12 cellular contexts compared by ENCODE assay signal in genomic region chr12:4997939-4998338, GRCh38. TPM values are rescaled to one million over a fixed set of nuclear protein-coding genes. Genes with fewer than 3 reads are reported as not detected.
A peak's percentile ranks its signal among the peaks of the same experiment; 100 is the strongest.
DNase-seq lines count a peak whose midpoint lies in the region; ATAC-seq, FAIRE-seq and TF ChIP-seq lines count a peak whose summit lies in the region.
"Had no signal": no experiment of that assay in that cellular context is flagged by ENCODE, and none has a peak within 500 bp of the region (broad histone marks: within the 10 kb centered on the region; RNA-seq: fewer than 3 reads in every experiment).

No MANE protein-coding gene starts in this region.

- POLR2A ChIA-PET in K562 (lab: Yijun Ruan, JAX) = interaction anchor here (0.6 kb wide), 1 partner anchor 134 kb away, joined by 3 read pairs; no protein-coding TSS in a partner anchor
- POLR2A ChIA-PET in activated CD8-positive, alpha-beta T cell treated with anti-CD3 and anti-CD28 coated beads for 36 hours (lab: Charles Lee) = no interaction called here

- no peaks in the 10 kb centered on the region for H4K20me1 ChIP-seq in K562 (replicated peaks; ENCODE audit: control insufficient read depth, insufficient read depth, low read length)

- intact Hi-C loops in K562 (cut with micrococcal nuclease) = no loop called here
- intact Hi-C loops in tibial artery (cut with DNase I; ENCODE audit: low total_unique reads) = no loop called here
- intact Hi-C loops in activated CD8-positive, alpha-beta T cell treated with anti-CD3 and anti-CD28 coated beads for 36 hours (cut with micrococcal nuclease) = no loop called here

- in situ Hi-C loops in K562 (cut with MboI) = no loop called here

- no peak for TF ChIP-seq POLR2A in K562 (conservative IDR thresholded peaks at IDR 0.05)

- H3K4me3 Mint-ChIP-seq in progenitor cell of endocrine pancreas (ENCODE audit: low read depth) = no peak overlapping the region
- H3K4me3 Mint-ChIP-seq in activated CD8-positive, alpha-beta T cell treated with anti-CD3 and anti-CD28 coated beads for 36 hours = no peak overlapping the region
- H3K4me3 Mint-ChIP-seq: activated naive CD8-positive, alpha-beta T cell treated with anti-CD3 and anti-CD28 coated beads, Interleukin-2, amount 50 U/mL, for 24 hours; memory B cell had no signal

- no peaks in the 10 kb centered on the region for H3K36me3 Mint-ChIP-seq in progenitor cell of endocrine pancreas (ENCODE audit: insufficient read depth)
- H3K36me3 Mint-ChIP-seq in activated CD8-positive, alpha-beta T cell treated with anti-CD3 and anti-CD28 coated beads for 36 hours (ENCODE audit: low read depth) = no peaks in the 10 kb centered on the region
- H3K36me3 Mint-ChIP-seq: memory B cell had no signal

- TF ChIP-seq RAD21 in K562 (CRISPR knock-in tag; conservative IDR thresholded peaks at IDR 0.05 in 1 of 2, IDR thresholded peaks at IDR 0.05 in 1 of 2) = no peak

- H3K4me2 ChIP-seq in K562 (ENCODE audit: insufficient read depth, low read length) = no peak overlapping the region

- no peaks in the 10 kb centered on the region for H3K79me2 ChIP-seq in K562 (ENCODE audit: control insufficient read depth, insufficient read depth, low read length)

- no TSS peak for BruUV-seq in K562 (replicated peaks; lab: Mats Ljungman, UMichigan)

- 0% methylated on average over 6 of the region's 7 CpGs for WGBS in K562 (ENCODE audit: insufficient coverage, low coverage, missing lambda C conversion rate)

- TF ChIP-seq CTCF in K562 (IDR thresholded peaks at IDR 0.05 in 2 of 3, conservative IDR thresholded peaks at IDR 0.05 in 1 of 3; ENCODE audit: insufficient read depth in 2 of 3, low read depth in 1 of 3, low read length in 3 of 3) (no peak), tibial artery (IDR thresholded peaks at IDR 0.05) (no peak), progenitor cell of endocrine pancreas (IDR thresholded peaks at IDR 0.05; ENCODE audit: unreplicated experiment) (no peak)
- no peak for TF ChIP-seq CTCF in activated CD8-positive, alpha-beta T cell treated with anti-CD3 and anti-CD28 coated beads for 36 hours (IDR thresholded peaks at IDR 0.05)

- H3K27me3 ChIP-seq in K562 (ENCODE audit: control insufficient read depth in 2 of 2, insufficient read depth in 2 of 2, low read length in 2 of 2) (no peaks in the 10 kb centered on the region), tibial artery (no peaks in the 10 kb centered on the region)

- H3K4me1 Mint-ChIP-seq in progenitor cell of endocrine pancreas (ENCODE audit: low read depth) = no peaks in the 10 kb centered on the region
- H3K4me1 Mint-ChIP-seq in activated CD8-positive, alpha-beta T cell treated with anti-CD3 and anti-CD28 coated beads for 36 hours (ENCODE audit: low read depth) = no peaks in the 10 kb centered on the region
- H3K4me1 Mint-ChIP-seq: activated naive CD8-positive, alpha-beta T cell treated with anti-CD3 and anti-CD28 coated beads, Interleukin-2, amount 50 U/mL, for 24 hours had no signal

- no peak overlapping the region for H3K9ac ChIP-seq in K562 (ENCODE audit: insufficient read depth in 1 of 2, low read depth in 2 of 2, low read length in 2 of 2)

- DNase-seq in NCI-H2107 treated with DMSO at 0.1 percent for 48 hours (lab: John Stamatoyannopoulos, UW; ENCODE audit: unreplicated experiment) = peak; percentile 39
- DNase-seq in NCI-H2107 (lab: John Stamatoyannopoulos, UW) = no peak
- peak in 1 of 4 experiments; percentile 7 for DNase-seq in K562 (ENCODE audit: extremely low read depth in 1 of 4, low spot score in 3 of 4)
- DNase-seq in hepatic stellate cell (ENCODE audit: low spot score) = peak; percentile 92
- peak; percentile 84 to 89 for DNase-seq in tibial artery
- DNase-seq in progenitor cell of endocrine pancreas (ENCODE audit: low spot score, unreplicated experiment) = no peak
- no peak for DNase-seq in activated CD8-positive, alpha-beta T cell treated with anti-CD3 and anti-CD28 coated beads for 36 hours
- DNase-seq: activated naive CD8-positive, alpha-beta T cell treated with anti-CD3 and anti-CD28 coated beads, Interleukin-2, amount 50 U/mL, for 24 hours; NCI-H1417 treated with DMSO at 0.1 percent for 48 hours; T-helper 2 cell had no signal

- ATAC-seq in K562 (no peak), GM21737 (IDR thresholded peaks at IDR 0.05; ENCODE audit: unreplicated experiment) (no peak)
- no peak for ATAC-seq in activated CD8-positive, alpha-beta T cell treated with anti-CD3 and anti-CD28 coated beads for 36 hours
- ATAC-seq: activated naive CD8-positive, alpha-beta T cell treated with anti-CD3 and anti-CD28 coated beads, Interleukin-2, amount 50 U/mL, for 24 hours had no signal

- H3K4me3 ChIP-seq in K562 = no peak overlapping the region
- peak overlapping the region in 1 of 2 donors; percentile 5 for H3K4me3 ChIP-seq in tibial artery

- H2AFZ ChIP-seq in K562 (ENCODE audit: low read depth, low read length) = no peak overlapping the region

- H3K4me1 ChIP-seq in K562 (replicated peaks in 1 of 2; ENCODE audit: control insufficient read depth in 2 of 2, insufficient read depth in 2 of 2, low read length in 2 of 2) (no peaks in the 10 kb centered on the region), tibial artery (peaks cover 0 to 14% (median 12%) of the 10 kb centered on the region in 4 donors)

- no peaks in the 10 kb centered on the region for H3K9me1 ChIP-seq in K562 (ENCODE audit: control insufficient read depth, insufficient read depth, low read length)

- H3K9me3 ChIP-seq in K562 (replicated peaks; ENCODE audit: control insufficient read depth, insufficient read depth, low read depth, low read length) (no peaks in the 10 kb centered on the region), tibial artery (no peaks in the 10 kb centered on the region)

- H3K27ac Mint-ChIP-seq in progenitor cell of endocrine pancreas = no peak overlapping the region
- H3K27ac Mint-ChIP-seq in activated CD8-positive, alpha-beta T cell treated with anti-CD3 and anti-CD28 coated beads for 36 hours = no peak overlapping the region
- H3K27ac Mint-ChIP-seq: activated naive CD8-positive, alpha-beta T cell treated with anti-CD3 and anti-CD28 coated beads, Interleukin-2, amount 50 U/mL, for 24 hours; memory B cell had no signal

- no peak for FAIRE-seq in K562 (lab: Jason Lieb, UNC)

- H3K27ac ChIP-seq in K562 (ENCODE audit: extremely low read depth, low read depth, low read length) = no peak overlapping the region
- peak overlapping the region; percentile 46 to 62 for H3K27ac ChIP-seq in tibial artery

- CTCF ChIA-PET in K562 (lab: Yijun Ruan, JAX; ENCODE audit: low intra/inter-chr PET ratio) = no interaction called here
- CTCF ChIA-PET in activated CD8-positive, alpha-beta T cell treated with anti-CD3 and anti-CD28 coated beads for 36 hours (lab: Charles Lee) = no interaction called here

- peaks cover 74% of the 10 kb centered on the region for H3K27me3 Mint-ChIP-seq in progenitor cell of endocrine pancreas
- peaks cover 4% of the 10 kb centered on the region for H3K27me3 Mint-ChIP-seq in activated CD8-positive, alpha-beta T cell treated with anti-CD3 and anti-CD28 coated beads for 36 hours

- no peaks in the 10 kb centered on the region for H3K9me3 Mint-ChIP-seq in progenitor cell of endocrine pancreas (ENCODE audit: low read depth)
- H3K9me3 Mint-ChIP-seq in activated CD8-positive, alpha-beta T cell treated with anti-CD3 and anti-CD28 coated beads for 36 hours = no peaks in the 10 kb centered on the region
- H3K9me3 Mint-ChIP-seq: activated naive CD8-positive, alpha-beta T cell treated with anti-CD3 and anti-CD28 coated beads, Interleukin-2, amount 50 U/mL, for 24 hours; memory B cell had no signal

- no peak for TF ChIP-seq EP300 in K562 (IDR thresholded peaks at IDR 0.05; ENCODE audit: low read length)

- no peaks in the 10 kb centered on the region for H3K36me3 ChIP-seq in K562 (ENCODE audit: control insufficient read depth, insufficient read depth, low read length)
- H3K36me3 ChIP-seq in tibial artery = no peaks in the 10 kb centered on the region

TF ChIP-seq in K562, 482 proteins besides CTCF, POLR2A, EP300 and RAD21 (continues in another document):
- TF ChIP-seq FOSL1 (tag; conservative IDR thresholded peaks at IDR 0.05) (peak; percentile 63), CREB3 (tag; conservative IDR thresholded peaks at IDR 0.05; ENCODE audit: low read depth) (no peak)
- TF ChIP-seq, protein P1, sequence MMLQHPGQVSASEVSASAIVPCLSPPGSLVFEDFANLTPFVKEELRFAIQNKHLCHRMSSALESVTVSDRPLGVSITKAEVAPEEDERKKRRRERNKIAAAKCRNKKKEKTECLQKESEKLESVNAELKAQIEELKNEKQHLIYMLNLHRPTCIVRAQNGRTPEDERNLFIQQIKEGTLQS (IDR thresholded peaks at IDR 0.05) = peak; percentile 64
- TF ChIP-seq, protein P1 (CRISPR knock-in tag; conservative IDR thresholded peaks at IDR 0.05) = no peak

RNA-seq across cellular contexts. Expression of gene KCNA5, which starts 45.7 kb away (rescaled TPM):
- total RNA-seq in K562 (2011; cell fraction: chromatin; rRNA removed; ENCODE audit: low replicate concordance) = not detected in 2 replicates
- total RNA-seq in K562 (2011; cell fraction: nucleolus; rRNA removed) = not detected in 2 replicates
- not detected in 2 replicates for total RNA-seq in K562 (2011; cell fraction: nucleoplasm; rRNA removed)
- total RNA-seq in K562 (2014; rRNA removed) = not detected in 2 replicates
- total RNA-seq in K562 (2014; rRNA removed; fragmentation: Illumina TruSeq; extraction: Trizol) = not detected in 2 replicates
- not detected in 2 replicates for total RNA-seq in K562 (2015; rRNA removed; fragmentation: Illumina TruSeq; extraction: Trizol)
- total RNA-seq in K562 (2021) = not detected in 2 replicates
- not detected in 2 replicates for polyA plus RNA-seq in K562 (2011; rRNA removed)
- not detected in 2 replicates for polyA plus RNA-seq in K562 (2011; cell fraction: cytosol; rRNA removed)
- not detected in 2 replicates for polyA plus RNA-seq in K562 (2011; cell fraction: nucleus; rRNA removed)
- polyA plus RNA-seq in K562 (2012) = not detected in 2 replicates
- not detected in 2 replicates for polyA plus RNA-seq in K562 (2014; fragmentation: Illumina TruSeq; extraction: Trizol)
- not detected for polyA plus RNA-seq in K562 (2014; fragmentation: Nextera tagmentation; extraction: Ambion mirVana)
- not detected in 2 replicates for polyA plus RNA-seq in K562 (2014; rRNA removed)
- not detected in 2 replicates for polyA minus RNA-seq in K562 (2011; rRNA and poly(A)+ RNA removed)
- not detected in 2 replicates for polyA minus RNA-seq in K562 (2011; cell fraction: cytosol; rRNA and poly(A)+ RNA removed)
- polyA minus RNA-seq in K562 (2011; cell fraction: nucleus; rRNA and poly(A)+ RNA removed) = not detected in 2 replicates
- 0.58 and 0.72 TPM in 2 replicates for total RNA-seq in progenitor cell of endocrine pancreas
- total RNA-seq in activated CD8-positive, alpha-beta T cell treated with anti-CD3 and anti-CD28 coated beads for 36 hours = not detected

Comparison
In these comparisons a context has a peak if more than half of its experiments do, and no peak if none do; other contexts are left out.
1. DNase-seq: peak in NCI-H2107 treated with DMSO at 0.1 percent for 48 hours (single experiment), hepatic stellate cell (single experiment) and tibial artery (2 of 2); none in NCI-H2107 (single experiment), progenitor cell of endocrine pancreas (single experiment) and activated CD8-positive, alpha-beta T cell treated with anti-CD3 and anti-CD28 coated beads for 36 hours (single experiment).